In genomic region chr5:180251141-180251540, GRCh38 we compare ENCODE assay signal across 29 cellular contexts. TPM values are rescaled to one million over a fixed set of nuclear protein-coding genes. Genes with fewer than 3 reads are reported as not detected.
DNase-seq lines count a peak whose midpoint lies in the region; ATAC-seq, FAIRE-seq and TF ChIP-seq lines count a peak whose summit lies in the region.
"Had no signal": no experiment of that assay in that cellular context is flagged by ENCODE, and none has a peak within 500 bp of the region (broad histone marks: within the 10 kb centered on the region; RNA-seq: fewer than 3 reads in every experiment).

No MANE protein-coding gene starts in this region.

- DNase-seq in right lobe of liver (no peak), kidney (peak; percentile 40), progenitor cell of endocrine pancreas (ENCODE audit: low spot score, unreplicated experiment) (no peak), esophagus squamous epithelium (lab: John Stamatoyannopoulos, UW) (no peak)
- DNase-seq: AML-193, DMS79, GM23248, H9, HFFc6, NCI-H1105, NCI-H146, NCI-H2029 treated with DMSO at 0.1 percent for 48 hours, NCI-H2171, NCI-H345, NCI-H526, PC-9, RPMI8226, SHP77 had no signal

- 96% methylated on average over 9 of the region's 9 CpGs for WGBS in liver
- WGBS in right lobe of liver (ENCODE audit: insufficient coverage, low coverage, low lambda C conversion rate, missing lambda C conversion rate) = 83% methylated on average over 5 of the region's 9 CpGs
- 93 to 95% methylated on average over 8 of the region's 9 CpGs for WGBS in esophagus squamous epithelium, 2 donors

- H3K36me3 Mint-ChIP-seq in brain (peaks cover 100% of the 10 kb centered on the region), progenitor cell of endocrine pancreas (ENCODE audit: insufficient read depth) (peaks cover 86% of the 10 kb centered on the region)

- no peak overlapping the region for H3K27ac ChIP-seq in liver (ENCODE audit: low read depth in 1 of 2, low read length in 2 of 2)
- no peak overlapping the region for H3K27ac ChIP-seq in right lobe of liver
- no peak overlapping the region for H3K27ac ChIP-seq in kidney (ENCODE audit: low read depth in 2 of 2, low read length in 2 of 2)
- H3K27ac ChIP-seq in esophagus squamous epithelium = no peak overlapping the region
- H3K27ac ChIP-seq: GM23248, KMS-11, PC-9, SK-N-MC had no signal

- peaks cover 57 to 93% (median 68%) of the 10 kb centered on the region in 4 donors for H3K9me3 ChIP-seq in liver (ENCODE audit: control insufficient read depth in 4 of 4, low read length in 3 of 4)
- peaks cover 0 to 26% (median 6%) of the 10 kb centered on the region in 4 donors for H3K9me3 ChIP-seq in right lobe of liver
- peaks cover 25 to 82% of the 10 kb centered on the region in 2 donors for H3K9me3 ChIP-seq in kidney (ENCODE audit: control insufficient read depth in 1 of 2, low read length in 2 of 2)
- peaks cover 7 to 90% (median 65%) of the 10 kb centered on the region in 3 donors for H3K9me3 ChIP-seq in esophagus squamous epithelium

- TF ChIP-seq POLR2A in right lobe of liver (IDR thresholded peaks at IDR 0.05) = no peak
- TF ChIP-seq POLR2A in esophagus squamous epithelium (IDR thresholded peaks at IDR 0.05) = no peak

- no peak overlapping the region for H3K4me3 Mint-ChIP-seq in brain
- no peak overlapping the region for H3K4me3 Mint-ChIP-seq in progenitor cell of endocrine pancreas (ENCODE audit: low read depth)
- H3K4me3 Mint-ChIP-seq: CD14-positive monocyte, H9, HFFc6 had no signal

- peak overlapping the region in 2 of 3 donors; percentile 42 to 72 for H3K4me3 ChIP-seq in liver (ENCODE audit: low read depth in 1 of 3, low read length in 3 of 3)
- H3K4me3 ChIP-seq in right lobe of liver = no peak overlapping the region
- H3K4me3 ChIP-seq in kidney (ENCODE audit: low read length in 2 of 2) = no peak overlapping the region
- H3K4me3 ChIP-seq in esophagus squamous epithelium = no peak overlapping the region
- H3K4me3 ChIP-seq: GM12878, GM23248, PC-9, SK-N-MC had no signal

- no peak for TF ChIP-seq RAD21 in liver (IDR thresholded peaks at IDR 0.05)

- H3K27me3 ChIP-seq in liver (ENCODE audit: control insufficient read depth in 4 of 4, insufficient read depth in 4 of 4, low read length in 3 of 4) (no peaks in the 10 kb centered on the region), right lobe of liver (no peaks in the 10 kb centered on the region), esophagus squamous epithelium (no peaks in the 10 kb centered on the region)

- FAIRE-seq in kidney (lab: Jason Lieb, UNC) = no peak
- FAIRE-seq: D721Med, GM12878, HTR-8/SVneo had no signal

- no peaks in the 10 kb centered on the region for H3K4me1 ChIP-seq in liver (ENCODE audit: control insufficient read depth in 4 of 4, insufficient read depth in 4 of 4, low read length in 3 of 4)
- no peaks in the 10 kb centered on the region for H3K4me1 ChIP-seq in right lobe of liver
- H3K4me1 ChIP-seq in kidney (ENCODE audit: control insufficient read depth in 1 of 2, insufficient read depth in 1 of 2, low read depth in 1 of 2, low read length in 2 of 2) = no peaks in the 10 kb centered on the region
- no peaks in the 10 kb centered on the region for H3K4me1 ChIP-seq in esophagus squamous epithelium

- H3K9me3 Mint-ChIP-seq in brain (peaks cover 57 to 88% (median 83%) of the 10 kb centered on the region in 5 experiments), progenitor cell of endocrine pancreas (ENCODE audit: low read depth) (peaks cover 34% of the 10 kb centered on the region)

- ATAC-seq in right lobe of liver (no peak), HG02973 (IDR thresholded peaks at IDR 0.05; ENCODE audit: unreplicated experiment) (no peak), GM21723 (IDR thresholded peaks at IDR 0.05; ENCODE audit: unreplicated experiment) (no peak)
- ATAC-seq: GM12878 had no signal

- H3K27ac Mint-ChIP-seq in brain (peak overlapping the region in 4 of 5 experiments; percentile 40 to 96 (median 66)), progenitor cell of endocrine pancreas (no peak overlapping the region)
- H3K27ac Mint-ChIP-seq: CD14-positive monocyte, H9, HFFc6 had no signal

- peaks cover 4% of the 10 kb centered on the region for H3K27me3 Mint-ChIP-seq in brain
- H3K27me3 Mint-ChIP-seq in progenitor cell of endocrine pancreas = no peaks in the 10 kb centered on the region

- TF ChIP-seq CTCF in liver (IDR thresholded peaks at IDR 0.05; ENCODE audit: low read depth, low read length, missing input control) = no peak
- TF ChIP-seq CTCF in right lobe of liver (IDR thresholded peaks at IDR 0.05) = no peak
- no peak for TF ChIP-seq CTCF in brain (conservative IDR thresholded peaks at IDR 0.05)
- no peak for TF ChIP-seq CTCF in kidney (IDR thresholded peaks at IDR 0.05; ENCODE audit: borderline replicate concordance, extremely low read depth, insufficient read depth)
- no peak for TF ChIP-seq CTCF in progenitor cell of endocrine pancreas (IDR thresholded peaks at IDR 0.05; ENCODE audit: unreplicated experiment)
- no peak for TF ChIP-seq CTCF in esophagus squamous epithelium (IDR thresholded peaks at IDR 0.05)

- no peaks in the 10 kb centered on the region for H3K4me1 Mint-ChIP-seq in brain
- no peaks in the 10 kb centered on the region for H3K4me1 Mint-ChIP-seq in progenitor cell of endocrine pancreas (ENCODE audit: low read depth)
- H3K4me1 Mint-ChIP-seq: CD14-positive monocyte, H9 had no signal

- H3K36me3 ChIP-seq in liver (ENCODE audit: control insufficient read depth in 4 of 4, insufficient read depth in 3 of 4, low read depth in 1 of 4, low read length in 3 of 4) (peaks cover 13 to 80% (median 58%) of the 10 kb centered on the region in 4 donors), right lobe of liver (peaks cover 0 to 25% (median 9%) of the 10 kb centered on the region in 4 donors), kidney (ENCODE audit: control insufficient read depth in 1 of 2, insufficient read depth in 2 of 2, low read length in 2 of 2) (peaks cover 18 to 37% of the 10 kb centered on the region in 2 donors), esophagus squamous epithelium (peaks cover 19 to 100% (median 28%) of the 10 kb centered on the region in 3 donors)

- no peak overlapping the region for H3K9ac ChIP-seq in liver (ENCODE audit: low read depth in 1 of 2, low read length in 2 of 2)
- H3K9ac ChIP-seq in kidney (ENCODE audit: low read length in 2 of 2) = no peak overlapping the region
- H3K9ac ChIP-seq: GM23248, KMS-11 had no signal

- intact Hi-C loops in right lobe of liver (cut with DNase I) = no loop called here
- intact Hi-C loops in kidney (cut with DNase I) = no loop called here
- intact Hi-C loops in esophagus squamous epithelium (cut with DNase I) = no loop called here

TF ChIP-seq in liver, 16 proteins besides CTCF, POLR2A, EP300 and RAD21:
- TF ChIP-seq ZBTB33 (IDR thresholded peaks at IDR 0.05) (no peak), NR2F2 (IDR thresholded peaks at IDR 0.05) (no peak), MAX (IDR thresholded peaks at IDR 0.05) (no peak), RXRA (IDR thresholded peaks at IDR 0.05) (no peak), GABPA (IDR thresholded peaks at IDR 0.05 in 1 of 2, conservative IDR thresholded peaks at IDR 0.05 in 1 of 2) (no peak), YY1 (IDR thresholded peaks at IDR 0.05) (no peak), FOXA1 (IDR thresholded peaks at IDR 0.05) (no peak), JUND (IDR thresholded peaks at IDR 0.05) (no peak), EGR1 (IDR thresholded peaks at IDR 0.05; ENCODE audit: low read depth in 2 of 2) (no peak), HNF4G (IDR thresholded peaks at IDR 0.05) (no peak), FOXA2 (IDR thresholded peaks at IDR 0.05) (no peak)
TF ChIP-seq in liver: peak in this region for 0.

RNA-seq across cellular contexts. Expression of gene MAPK9, which starts 40.7 kb away (rescaled TPM):
- total RNA-seq in liver = 10 to 100 TPM; 16.8 to 22.7 TPM
- 1 to 10 TPM; 3.8 to 8.7 TPM for polyA plus RNA-seq in liver
- 10 to 100 TPM; 14.4 to 18.6 (median 15.6) TPM for total RNA-seq in right lobe of liver
- polyA plus RNA-seq in brain (ENCODE audit: insufficient read depth, low read depth, low replicate concordance) = 22.8 TPM
- 30.9 TPM for total RNA-seq in kidney
- 17.3 TPM for polyA plus RNA-seq in kidney (ENCODE audit: insufficient read depth, low read depth, low replicate concordance)
- 47.6 and 51.2 TPM in 2 replicates for total RNA-seq in progenitor cell of endocrine pancreas
- total RNA-seq in esophagus squamous epithelium = 10 to 100 TPM; 14.5 to 27.3 (median 20.5) TPM

RNA-seq across cellular contexts. Expression of gene RASGEF1C, which starts 42.1 kb away (rescaled TPM):
- under 1 TPM in 1 of 2 donors, not detected in 1; 0.09 TPM for total RNA-seq in liver
- polyA plus RNA-seq in liver = under 1 TPM in 1 of 2 donors, not detected in 1; 0.10 TPM
- total RNA-seq in right lobe of liver = under 1 TPM in 1 of 6 experiments, not detected in 5; 0.64 TPM
- 3.4 TPM for polyA plus RNA-seq in brain (ENCODE audit: insufficient read depth, low read depth, low replicate concordance)
- total RNA-seq in kidney = 0.16 TPM
- polyA plus RNA-seq in kidney (ENCODE audit: insufficient read depth, low read depth, low replicate concordance) = 0.15 TPM
- total RNA-seq in progenitor cell of endocrine pancreas = 0.51 and 1.3 TPM in 2 replicates
- total RNA-seq in esophagus squamous epithelium = under 1 TPM in 2 of 4 donors, not detected in 2; 0.19 to 0.26 TPM
- total RNA-seq: GM12878, GM23248, HFFc6, PC-9 had no signal
- polyA plus RNA-seq: AG04450, CD14-positive monocyte, GM12878, GM23248 had no signal

Comparison
In these comparisons a context has a peak if more than half of its experiments do, and no peak if none do; other contexts are left out.
1. H3K4me3 ChIP-seq: peak in liver (2 of 3); none in right lobe of liver (0 of 3), kidney (0 of 2) and esophagus squamous epithelium (0 of 4).